14 cellular contexts compared by ENCODE assay signal in genomic region chr16:31157136-31157535, GRCh38. TPM values are rescaled to one million over a fixed set of nuclear protein-coding genes. Genes with fewer than 3 reads are reported as not detected.
DNase-seq lines count a peak whose midpoint lies in the region; ATAC-seq and TF ChIP-seq lines count a peak whose summit lies in the region.
"Had no signal": no experiment of that assay in that cellular context is flagged by ENCODE, and none has a peak within 500 bp of the region (broad histone marks: within the 10 kb centered on the region; RNA-seq: fewer than 3 reads in every experiment).

No MANE protein-coding gene starts in this region.

- intact Hi-C loops in right lobe of liver (cut with DNase I): no loop called here
- intact Hi-C loops in thyroid gland (cut with DNase I): no loop called here
- intact Hi-C loops in OCI-LY7 (cut with micrococcal nuclease; ENCODE audit: unreplicated experiment): no loop called here

- H3K9ac ChIP-seq in mesenchymal stem cell (ENCODE audit: low read length): no peak overlapping the region
- H3K9ac ChIP-seq: neural progenitor cell had no signal

- CTCF ChIA-PET in OCI-LY7 (lab: Charles Lee; ENCODE audit: unreplicated experiment): no interaction called here

- H3K27ac Mint-ChIP-seq in stimulated activated naive CD8-positive, alpha-beta T cell treated with anti-CD3 and anti-CD28 coated beads, Interleukin-15, Interleukin-2, amounts not matched to agents 100 ng/mL and 50 ng/mL, for 24 hours: no peak overlapping the region
- H3K27ac Mint-ChIP-seq: neural progenitor cell had no signal

- H4K8ac ChIP-seq in mesenchymal stem cell (ENCODE audit: low read length): no peak overlapping the region

- TF ChIP-seq CTCF in right lobe of liver (IDR thresholded peaks at IDR 0.05) (no peak), thyroid gland (IDR thresholded peaks at IDR 0.05) (no peak), OCI-LY7 (conservative IDR thresholded peaks at IDR 0.05; ENCODE audit: low read length) (no peak)

- peaks cover 6% of the 10 kb centered on the region for H3K4me1 Mint-ChIP-seq in stimulated activated naive CD8-positive, alpha-beta T cell treated with anti-CD3 and anti-CD28 coated beads, Interleukin-15, Interleukin-2, amounts not matched to agents 100 ng/mL and 50 ng/mL, for 24 hours (ENCODE audit: low read depth)
- H3K4me1 Mint-ChIP-seq: neural progenitor cell had no signal

- no peak for ATAC-seq in stimulated activated naive CD8-positive, alpha-beta T cell treated with anti-CD3 and anti-CD28 coated beads, Interleukin-15, Interleukin-2, amounts not matched to agents 100 U/mL and 50 U/mL, for 24 hours
- ATAC-seq in right lobe of liver (peak; percentile 36 to 59 (median 50)), HG03025 (IDR thresholded peaks at IDR 0.05; ENCODE audit: low FRiP score, unreplicated experiment) (no peak)

- H3K4me2 ChIP-seq in mesenchymal stem cell (ENCODE audit: low read length, poor library complexity, severe bottlenecking) (no peak overlapping the region), OCI-LY7 (ENCODE audit: low read length) (no peak overlapping the region)
- H3K4me2 ChIP-seq: neural progenitor cell had no signal

- no peaks in the 10 kb centered on the region for H3K27me3 ChIP-seq in right lobe of liver
- no peaks in the 10 kb centered on the region for H3K27me3 ChIP-seq in thyroid gland
- peaks cover 0 to 9% of the 10 kb centered on the region in 2 experiments for H3K27me3 ChIP-seq in mesenchymal stem cell (ENCODE audit: control insufficient read depth in 1 of 2, insufficient read depth in 1 of 2, low read length in 2 of 2)
- H3K27me3 ChIP-seq: neural progenitor cell had no signal

- no peak overlapping the region for H2AK5ac ChIP-seq in mesenchymal stem cell (ENCODE audit: low read length, severe bottlenecking)

- no peak overlapping the region for H3K14ac ChIP-seq in mesenchymal stem cell (ENCODE audit: low read length in 2 of 2)

- H3K4me3 Mint-ChIP-seq in stimulated activated naive CD8-positive, alpha-beta T cell treated with anti-CD3 and anti-CD28 coated beads, Interleukin-15, Interleukin-2, amounts not matched to agents 100 ng/mL and 50 ng/mL, for 24 hours: peak overlapping the region; percentile 50
- H3K4me3 Mint-ChIP-seq: neural progenitor cell had no signal

- no peak overlapping the region for H2BK5ac ChIP-seq in mesenchymal stem cell (ENCODE audit: low read depth, low read length, poor library complexity, severe bottlenecking)

- POLR2A ChIA-PET in OCI-LY7 (lab: Charles Lee): interaction anchor here (1.0 kb wide), 1 partner anchor 20 kb away, joined by 6 read pairs; no protein-coding TSS in a partner anchor

- H3K9me3 Mint-ChIP-seq in stimulated activated naive CD8-positive, alpha-beta T cell treated with anti-CD3 and anti-CD28 coated beads, Interleukin-15, Interleukin-2, amounts not matched to agents 100 ng/mL and 50 ng/mL, for 24 hours: no peaks in the 10 kb centered on the region
- H3K9me3 Mint-ChIP-seq: neural progenitor cell had no signal

- H2BK15ac ChIP-seq in mesenchymal stem cell (ENCODE audit: low read depth, poor library complexity, severe bottlenecking): no peak overlapping the region

- no peaks in the 10 kb centered on the region for H3K9me2 ChIP-seq in OCI-LY7 (ENCODE audit: insufficient read depth, low read length)

- no peaks in the 10 kb centered on the region for H4K20me1 ChIP-seq in OCI-LY7 (ENCODE audit: insufficient read depth, low read length)

- no peaks in the 10 kb centered on the region for H3K36me3 Mint-ChIP-seq in stimulated activated naive CD8-positive, alpha-beta T cell treated with anti-CD3 and anti-CD28 coated beads, Interleukin-15, Interleukin-2, amounts not matched to agents 100 ng/mL and 50 ng/mL, for 24 hours (ENCODE audit: low read depth)
- H3K36me3 Mint-ChIP-seq: neural progenitor cell had no signal

- H3K4ac ChIP-seq in mesenchymal stem cell (ENCODE audit: low read depth in 1 of 2, low read length in 2 of 2): no peak overlapping the region

- 26% methylated on average over 5 of the region's 8 CpGs for WGBS in right lobe of liver (ENCODE audit: insufficient coverage, low coverage, low lambda C conversion rate, missing lambda C conversion rate)
- 37 to 39% methylated on average over 8 of the region's 8 CpGs for WGBS in thyroid gland, 2 donors
- WGBS in mesenchymal stem cell: 82% methylated on average over 8 of the region's 8 CpGs

- H3K9me3 ChIP-seq in right lobe of liver (no peaks in the 10 kb centered on the region), thyroid gland (no peaks in the 10 kb centered on the region), mesenchymal stem cell (ENCODE audit: control insufficient read depth, low read length) (no peaks in the 10 kb centered on the region), OCI-LY7 (ENCODE audit: low read length) (no peaks in the 10 kb centered on the region)

- no peaks in the 10 kb centered on the region for H3K4me1 ChIP-seq in right lobe of liver
- H3K4me1 ChIP-seq in thyroid gland: no peaks in the 10 kb centered on the region
- H3K4me1 ChIP-seq in mesenchymal stem cell (ENCODE audit: control insufficient read depth, insufficient read depth, low read depth, low read length): no peaks in the 10 kb centered on the region
- no peaks in the 10 kb centered on the region for H3K4me1 ChIP-seq in OCI-LY7 (ENCODE audit: insufficient read depth, low read length, poor library complexity, severe bottlenecking)
- H3K4me1 ChIP-seq: neural progenitor cell had no signal

- H3K18ac ChIP-seq in mesenchymal stem cell (ENCODE audit: low read depth in 1 of 2, low read length in 2 of 2): no peak overlapping the region

- H3K27ac ChIP-seq in right lobe of liver: no peak overlapping the region
- H3K27ac ChIP-seq in thyroid gland: no peak overlapping the region
- no peak overlapping the region for H3K27ac ChIP-seq in mesenchymal stem cell (ENCODE audit: low read length, poor library complexity, severe bottlenecking)
- H3K27ac ChIP-seq in OCI-LY7 (ENCODE audit: low read depth, low read length, poor library complexity, severe bottlenecking): no peak overlapping the region
- H3K27ac ChIP-seq: neural progenitor cell had no signal

- DNase-seq in stimulated activated naive CD8-positive, alpha-beta T cell treated with anti-CD3 and anti-CD28 coated beads, Interleukin-15, Interleukin-2, amounts not matched to agents 100 U/mL and 50 U/mL, for 24 hours: no peak
- peak; percentile 67 for DNase-seq in SKM-1 treated with dmso at 0.1 percent for 144 hours (lab: John Stamatoyannopoulos, UW; ENCODE audit: unreplicated experiment)
- DNase-seq in right lobe of liver: no peak
- no peak for DNase-seq in thyroid gland
- no peak for DNase-seq in mesenchymal stem cell
- DNase-seq in OCI-LY7 (ENCODE audit: low spot score): no peak
- DNase-seq: C1 segment of cervical spinal cord, caudate nucleus, NCI-H524, T-helper 1 cell had no signal

- H3K27me3 Mint-ChIP-seq in stimulated activated naive CD8-positive, alpha-beta T cell treated with anti-CD3 and anti-CD28 coated beads, Interleukin-15, Interleukin-2, amounts not matched to agents 100 ng/mL and 50 ng/mL, for 24 hours: no peaks in the 10 kb centered on the region

- H2BK12ac ChIP-seq in mesenchymal stem cell (ENCODE audit: low read length in 2 of 2): no peak overlapping the region

- no peaks in the 10 kb centered on the region for H3K79me2 ChIP-seq in OCI-LY7 (ENCODE audit: insufficient read depth, low read depth, low read length)

- H2BK120ac ChIP-seq in mesenchymal stem cell (ENCODE audit: low read depth, low read length): no peak overlapping the region

- H3K4me3 ChIP-seq in right lobe of liver: no peak overlapping the region
- no peak overlapping the region for H3K4me3 ChIP-seq in thyroid gland (replicated peaks in 1 of 3)
- H3K4me3 ChIP-seq in mesenchymal stem cell (ENCODE audit: insufficient read depth in 1 of 2, low read depth in 1 of 2, low read length in 2 of 2): no peak overlapping the region
- H3K4me3 ChIP-seq in OCI-LY7 (ENCODE audit: low read depth, low read length, poor library complexity, severe bottlenecking): no peak overlapping the region
- H3K4me3 ChIP-seq: neural progenitor cell had no signal

- TF ChIP-seq POLR2A in right lobe of liver (IDR thresholded peaks at IDR 0.05) (no peak), thyroid gland (IDR thresholded peaks at IDR 0.05) (no peak)

- no peak overlapping the region for H3K23ac ChIP-seq in mesenchymal stem cell (ENCODE audit: low read length in 2 of 2)

- no peaks in the 10 kb centered on the region for H3K79me1 ChIP-seq in mesenchymal stem cell (replicated peaks; ENCODE audit: low read length, poor library complexity, severe bottlenecking)

- no peaks in the 10 kb centered on the region for H3K36me3 ChIP-seq in right lobe of liver
- no peaks in the 10 kb centered on the region for H3K36me3 ChIP-seq in thyroid gland
- no peaks in the 10 kb centered on the region for H3K36me3 ChIP-seq in mesenchymal stem cell (ENCODE audit: control insufficient read depth in 1 of 2, insufficient read depth in 2 of 2, low read depth in 1 of 2, low read length in 2 of 2)
- no peaks in the 10 kb centered on the region for H3K36me3 ChIP-seq in OCI-LY7 (ENCODE audit: insufficient read depth, low read length)
- H3K36me3 ChIP-seq: neural progenitor cell had no signal

- BruUV-seq in OCI-LY7 (replicated peaks; lab: Mats Ljungman, UMichigan): no TSS peak

- no peak overlapping the region for H4K91ac ChIP-seq in mesenchymal stem cell (ENCODE audit: low read length)

- no peak overlapping the region for H2AFZ ChIP-seq in mesenchymal stem cell (ENCODE audit: low read depth, low read length)
- no peak overlapping the region for H2AFZ ChIP-seq in OCI-LY7 (ENCODE audit: low read length)
- H2AFZ ChIP-seq: neural progenitor cell had no signal

RNA-seq across cellular contexts. Expression of gene PRSS36, which starts 7.3 kb away (rescaled TPM):
- total RNA-seq in right lobe of liver: 1 to 10 TPM in 3 of 6 experiments, under 1 TPM in 3; 0.25 to 1.6 (median 1.0) TPM
- 1 to 10 TPM; 1.4 to 6.6 (median 3.0) TPM for total RNA-seq in thyroid gland
- polyA plus RNA-seq in mesenchymal stem cell (2013, experiment 1 of 2): 0.29 TPM
- polyA plus RNA-seq in mesenchymal stem cell (2013, experiment 2 of 2): 0.14 TPM
- 0.36 TPM in 1 of 2 replicates, not detected in the other for total RNA-seq in OCI-LY7 (2014; rRNA removed; shearing (Covaris generic))
- total RNA-seq in OCI-LY7 (2022): 1.0 TPM in 1 of 2 replicates, not detected in the other

RNA-seq across cellular contexts. Expression of gene PRSS8, which starts 21.6 kb away (rescaled TPM):
- total RNA-seq in right lobe of liver: 10 to 100 TPM in 4 of 6 experiments, 1 to 10 TPM in 2; 5.6 to 20.0 (median 13.1) TPM
- total RNA-seq in thyroid gland: 10 to 100 TPM; 42.1 to 89.9 (median 72.8) TPM
- not detected for polyA plus RNA-seq in mesenchymal stem cell (2013, experiment 1 of 2)
- polyA plus RNA-seq in mesenchymal stem cell (2013, experiment 2 of 2): not detected
- total RNA-seq in OCI-LY7 (2014; rRNA removed; shearing (Covaris generic)): not detected in 2 replicates
- not detected in 2 replicates for total RNA-seq in OCI-LY7 (2022)
- total RNA-seq: LHCN-M2 had no signal

RNA-seq across cellular contexts. Expression of gene FUS, which starts 22.8 kb away (rescaled TPM):
- total RNA-seq in right lobe of liver (10 to 100 TPM; 18.7 to 69.7 (median 40.4) TPM), thyroid gland (10 to 100 TPM; 41.7 to 88.5 (median 70.5) TPM), OCI-LY7 (2022) (880 and 953 TPM in 2 replicates)
- polyA plus RNA-seq in mesenchymal stem cell (2013, experiment 1 of 2): 358 TPM
- 365 TPM for polyA plus RNA-seq in mesenchymal stem cell (2013, experiment 2 of 2)
- total RNA-seq in OCI-LY7 (2014; rRNA removed; shearing (Covaris generic)): 90.0 and 104 TPM in 2 replicates

RNA-seq across cellular contexts. Expression of gene KAT8, which starts 39.7 kb away (rescaled TPM):
- 10 to 100 TPM; 20.4 to 29.9 (median 25.2) TPM for total RNA-seq in right lobe of liver
- total RNA-seq in thyroid gland: 100 to 1,000 TPM in 3 of 4 donors, 10 to 100 TPM in 1; 90.0 to 121 (median 113) TPM
- polyA plus RNA-seq in mesenchymal stem cell (2013, experiment 1 of 2): 21.2 TPM
- 20.3 TPM for polyA plus RNA-seq in mesenchymal stem cell (2013, experiment 2 of 2)
- total RNA-seq in OCI-LY7 (2014; rRNA removed; shearing (Covaris generic)): 86.9 and 89.1 TPM in 2 replicates
- total RNA-seq in OCI-LY7 (2022): 95.3 and 102 TPM in 2 replicates

RNA-seq across cellular contexts. Expression of gene PYCARD, which starts 45.4 kb away (rescaled TPM):
- 10 to 100 TPM in 3 of 6 experiments, 1 to 10 TPM in 3; 5.7 to 14.9 (median 9.6) TPM for total RNA-seq in right lobe of liver
- total RNA-seq in thyroid gland: 10 to 100 TPM in 2 of 4 donors, 1 to 10 TPM in 2; 4.8 to 21.4 (median 12.4) TPM
- 30.8 TPM for polyA plus RNA-seq in mesenchymal stem cell (2013, experiment 1 of 2)
- polyA plus RNA-seq in mesenchymal stem cell (2013, experiment 2 of 2): 31.8 TPM
- total RNA-seq in OCI-LY7 (2014; rRNA removed; shearing (Covaris generic)): 3.7 and 5.5 TPM in 2 replicates
- total RNA-seq in OCI-LY7 (2022): 10.3 and 14.8 TPM in 2 replicates

Comparison
In these comparisons a context has a peak if more than half of its experiments do, and no peak if none do; other contexts are left out.
1. ATAC-seq: peak in right lobe of liver (4 of 4); none in stimulated activated naive CD8-positive, alpha-beta T cell treated with anti-CD3 and anti-CD28 coated beads, Interleukin-15, Interleukin-2, amounts not matched to agents 100 U/mL and 50 U/mL, for 24 hours (single experiment) and HG03025 (single experiment).
2. RNA of gene PRSS8, which starts 21.6 kb away (total RNA-seq): 42.1 to 89.9 TPM in thyroid gland and 5.6 to 20.0 TPM in right lobe of liver; not detected in OCI-LY7; every median in the first group is over 4 times any median in the second.